ENCODE assay signal across 6 cellular contexts in genomic region chr19:6393982-6394412, GRCh38. TPM values are rescaled to one million over a fixed set of nuclear protein-coding genes. Genes with fewer than 3 reads are reported as not detected.
A peak's percentile ranks its signal among the peaks of the same experiment; 100 is the strongest.
DNase-seq lines count a peak whose midpoint lies in the region; ATAC-seq and TF ChIP-seq lines count a peak whose summit lies in the region.

No MANE protein-coding gene starts in this region.

- no peaks in the 10 kb centered on the region for H3K9me3 ChIP-seq in Caco-2
- H3K9me3 ChIP-seq in subcutaneous abdominal adipose tissue (ENCODE audit: control insufficient read depth in 5 of 5, low read length in 5 of 5) = no peaks in the 10 kb centered on the region

- CTCF ChIA-PET in Caco-2 (lab: Charles Lee) = interaction anchor here (0.5 to 1.4 kb wide), 4 partner anchors 8 to 707 kb away, joined by 3 to 4 read pairs (median 4); partner anchors contain the start of gene ALKBH7

- no peaks in the 10 kb centered on the region for H3K27me3 Mint-ChIP-seq in Caco-2 (ENCODE audit: insufficient read depth, unreplicated experiment)

- intact Hi-C loops in Caco-2 (cut with micrococcal nuclease; ENCODE audit: unreplicated experiment) = loop anchor here (1.0 to 2.0 kb wide), 2 partner anchors 9 to 21 kb away; partner anchors contain the start of gene ALKBH7

- peak overlapping the region; percentile 38 to 97 (median 94) for H3K9ac ChIP-seq in subcutaneous abdominal adipose tissue (ENCODE audit: low read length in 5 of 5)

- ATAC-seq in HG02759 (IDR thresholded peaks at IDR 0.05; ENCODE audit: unreplicated experiment) = no peak

- H3K4me1 ChIP-seq in Caco-2 = peaks cover 5% of the 10 kb centered on the region
- peaks cover 3 to 25% (median 18%) of the 10 kb centered on the region in 5 donors for H3K4me1 ChIP-seq in subcutaneous abdominal adipose tissue (ENCODE audit: control insufficient read depth in 5 of 5, insufficient read depth in 5 of 5, low read length in 5 of 5)

- POLR2A ChIA-PET in Caco-2 (lab: Charles Lee) = interaction anchor here (0.8 to 1.9 kb wide), 3 partner anchors 9 to 31 kb away, joined by 3 to 21 read pairs (median 3); partner anchors contain the start of genes ALKBH7 and KHSRP

- H3K36me3 ChIP-seq in Caco-2 (ENCODE audit: control insufficient read depth, insufficient read depth, low read length) = peaks cover 2% of the 10 kb centered on the region
- peaks cover 0 to 14% (median 9%) of the 10 kb centered on the region in 5 donors for H3K36me3 ChIP-seq in subcutaneous abdominal adipose tissue (ENCODE audit: control insufficient read depth in 5 of 5, insufficient read depth in 5 of 5, low read length in 5 of 5)

- peaks cover 39% of the 10 kb centered on the region for H3K36me3 Mint-ChIP-seq in Caco-2 (ENCODE audit: insufficient read depth, unreplicated experiment)

- TF ChIP-seq CTCF in Caco-2 (IDR thresholded peaks at IDR 0.05; ENCODE audit: insufficient read depth in 1 of 2, low read depth in 1 of 2, low read length in 1 of 2, severe bottlenecking in 1 of 2, unreplicated experiment in 1 of 2) = no peak
- TF ChIP-seq CTCF in fibroblast of mammary gland (conservative IDR thresholded peaks at IDR 0.05; ENCODE audit: control insufficient read depth, insufficient read depth, low read depth, low read length) = no peak

- H3K4me3 ChIP-seq in Caco-2 (ENCODE audit: low read depth, low read length) (peak overlapping the region; percentile 83), fibroblast of mammary gland (ENCODE audit: control insufficient read depth, low read depth, low read length) (peak overlapping the region; percentile 71), subcutaneous abdominal adipose tissue (ENCODE audit: low read depth in 1 of 5, low read length in 5 of 5) (peak overlapping the region; percentile 58 to 94 (median 92))

- peak overlapping the region; percentile 85 for H3K4me3 Mint-ChIP-seq in Caco-2 (ENCODE audit: unreplicated experiment)

- no peaks in the 10 kb centered on the region for H3K27me3 ChIP-seq in Caco-2 (replicated peaks; ENCODE audit: control insufficient read depth, insufficient read depth, low read length)
- H3K27me3 ChIP-seq in subcutaneous abdominal adipose tissue (ENCODE audit: control insufficient read depth in 5 of 5, insufficient read depth in 4 of 5, low read length in 5 of 5) = no peaks in the 10 kb centered on the region

- peak overlapping the region; percentile 88 for H3K27ac Mint-ChIP-seq in Caco-2 (ENCODE audit: unreplicated experiment)

- H3K9me3 Mint-ChIP-seq in Caco-2 (ENCODE audit: unreplicated experiment) = no peaks in the 10 kb centered on the region

- TSS peak; percentile 81 for BruUV-seq in Caco-2 (replicated peaks; lab: Mats Ljungman, UMichigan)

- H3K27ac ChIP-seq in subcutaneous abdominal adipose tissue (ENCODE audit: low read depth, low read length) = peak overlapping the region; percentile 84

- peaks cover 15% of the 10 kb centered on the region for H3K4me1 Mint-ChIP-seq in Caco-2 (ENCODE audit: low read depth, unreplicated experiment)

- no peak for DNase-seq in Caco-2
- peak; percentile 51 for DNase-seq in RPMI8226
- DNase-seq in fibroblast of mammary gland (ENCODE audit: low read depth) = no peak
- DNase-seq in mucosa of gallbladder (ENCODE audit: low spot score) = no peak

RNA-seq across cellular contexts. Expression of gene GTF2F1, which starts 1.0 kb away (rescaled TPM):
- total RNA-seq in Caco-2 (2022) = 66.6 and 77.4 TPM in 2 replicates
- total RNA-seq in mucosa of gallbladder = 66.8 TPM

RNA-seq across cellular contexts. Expression of gene PSPN, which starts 18.3 kb away (rescaled TPM):
- total RNA-seq in Caco-2 (2022) (2.9 and 3.4 TPM in 2 replicates), mucosa of gallbladder (4.5 TPM)

RNA-seq across cellular contexts. Expression of gene ALKBH7, which starts 21.4 kb away (rescaled TPM):
- total RNA-seq in Caco-2 (2022) = 55.5 and 70.0 TPM in 2 replicates
- total RNA-seq in mucosa of gallbladder = 91.5 TPM

RNA-seq across cellular contexts. Expression of gene KHSRP, which starts 30.6 kb away (rescaled TPM):
- total RNA-seq in Caco-2 (2022) = 589 and 610 TPM in 2 replicates
- 201 TPM for total RNA-seq in mucosa of gallbladder

RNA-seq across cellular contexts. Expression of gene CLPP, which starts 32.7 kb away (rescaled TPM):
- total RNA-seq in Caco-2 (2022) = 86.8 and 93.5 TPM in 2 replicates
- total RNA-seq in mucosa of gallbladder = 75.5 TPM
